ENCODE assay signal across 8 cellular contexts in the genomic region with DNA sequence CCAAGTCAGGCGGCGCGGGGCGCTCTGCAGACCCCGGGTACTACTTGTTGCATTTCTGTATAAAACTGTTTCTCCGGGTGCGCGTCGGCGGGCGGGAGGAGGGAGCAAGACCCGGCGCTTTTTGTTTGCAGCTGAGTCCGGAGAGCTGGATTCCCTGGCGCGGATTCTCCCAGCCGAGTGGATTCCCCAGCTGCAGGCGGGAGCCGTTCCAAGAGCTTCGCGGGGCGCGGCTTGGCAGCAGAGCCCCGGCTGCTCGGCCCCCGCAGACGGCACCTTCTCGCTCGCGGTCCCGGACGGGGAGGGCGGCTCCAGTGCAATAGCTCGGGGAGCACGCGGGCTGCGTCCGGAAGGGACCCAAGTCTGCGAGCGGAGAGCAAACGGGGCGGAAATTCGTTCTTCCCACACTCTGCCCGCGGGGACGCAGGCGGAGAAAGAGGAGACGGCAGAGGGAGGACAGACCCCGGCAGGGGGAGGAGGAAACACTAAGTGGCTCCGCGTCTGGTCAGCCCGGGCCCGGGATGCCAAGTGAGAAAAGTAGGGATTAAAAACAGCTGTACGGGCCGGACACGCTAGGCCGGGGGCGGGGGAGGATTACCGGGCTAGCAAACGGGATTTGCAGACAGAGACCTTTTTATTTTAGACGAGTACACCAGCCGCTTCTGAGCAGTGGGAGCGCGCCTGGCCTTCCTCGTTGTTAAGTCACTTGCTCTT. TPM values are rescaled to one million over a fixed set of nuclear protein-coding genes. Genes with fewer than 3 reads are reported as not detected.
DNase-seq lines count a peak whose midpoint lies in the region; ATAC-seq and FAIRE-seq lines count a peak whose summit lies in the region.

A gene with protein sequence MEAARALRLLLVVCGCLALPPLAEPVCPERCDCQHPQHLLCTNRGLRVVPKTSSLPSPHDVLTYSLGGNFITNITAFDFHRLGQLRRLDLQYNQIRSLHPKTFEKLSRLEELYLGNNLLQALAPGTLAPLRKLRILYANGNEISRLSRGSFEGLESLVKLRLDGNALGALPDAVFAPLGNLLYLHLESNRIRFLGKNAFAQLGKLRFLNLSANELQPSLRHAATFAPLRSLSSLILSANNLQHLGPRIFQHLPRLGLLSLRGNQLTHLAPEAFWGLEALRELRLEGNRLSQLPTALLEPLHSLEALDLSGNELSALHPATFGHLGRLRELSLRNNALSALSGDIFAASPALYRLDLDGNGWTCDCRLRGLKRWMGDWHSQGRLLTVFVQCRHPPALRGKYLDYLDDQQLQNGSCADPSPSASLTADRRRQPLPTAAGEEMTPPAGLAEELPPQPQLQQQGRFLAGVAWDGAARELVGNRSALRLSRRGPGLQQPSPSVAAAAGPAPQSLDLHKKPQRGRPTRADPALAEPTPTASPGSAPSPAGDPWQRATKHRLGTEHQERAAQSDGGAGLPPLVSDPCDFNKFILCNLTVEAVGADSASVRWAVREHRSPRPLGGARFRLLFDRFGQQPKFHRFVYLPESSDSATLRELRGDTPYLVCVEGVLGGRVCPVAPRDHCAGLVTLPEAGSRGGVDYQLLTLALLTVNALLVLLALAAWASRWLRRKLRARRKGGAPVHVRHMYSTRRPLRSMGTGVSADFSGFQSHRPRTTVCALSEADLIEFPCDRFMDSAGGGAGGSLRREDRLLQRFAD (minus strand): TSS at position 96 of the 711 bp plus-strand sequence. CDS start 284 bp downstream, outside the sequence.

- no peaks in the 10 kb centered on the region for H3K9me3 ChIP-seq in small intestine (ENCODE audit: control insufficient read depth, low read depth)

- H3K4me3 ChIP-seq in small intestine (ENCODE audit: low read depth in 1 of 2, low read length in 2 of 2): peak within 1 kb of the TSS in 1 of 2 donors; percentile 85

- FAIRE-seq in small intestine (lab: Jason Lieb, UNC): no peak

- H3K27me3 ChIP-seq in layer of hippocampus (ENCODE audit: control insufficient read depth, insufficient read depth, low read length) (peaks cover 14% of the 10 kb centered on the region), small intestine (ENCODE audit: control insufficient read depth in 2 of 2, insufficient read depth in 2 of 2, low read length in 2 of 2) (peaks cover 0 to 5% of the 10 kb centered on the region in 2 donors)

- 3 to 8% (median 5%) methylated on average over 54 to 65 of the region's 65 CpGs for WGBS in small intestine, 3 donors

- no peaks in the 10 kb centered on the region for H3K36me3 ChIP-seq in small intestine (ENCODE audit: control insufficient read depth in 2 of 2, insufficient read depth in 2 of 2, low read length in 2 of 2)

- no peak for ATAC-seq in GM21717 (IDR thresholded peaks at IDR 0.05; ENCODE audit: unreplicated experiment)

- peak within 1 kb of the TSS; percentile 67 for H3K27ac ChIP-seq in layer of hippocampus (ENCODE audit: low read depth, low read length)
- peak within 1 kb of the TSS; percentile 27 to 50 for H3K27ac ChIP-seq in small intestine (ENCODE audit: low read depth in 1 of 2, low read length in 1 of 2)

- DNase-seq in COR-L47 (lab: John Stamatoyannopoulos, UW) (peak; percentile 40), NCI-H2196 treated with DMSO at 0.1 percent for 48 hours (lab: John Stamatoyannopoulos, UW; ENCODE audit: unreplicated experiment) (peak; percentile 22), dedifferentiated amniotic fluid mesenchymal stem cell (ENCODE audit: extremely low spot score) (peak; percentile 56), small intestine (peak; percentile 30), NCI-H2171 treated with DMSO at 0.1 percent for 48 hours (lab: John Stamatoyannopoulos, UW) (no peak)
- no peak for DNase-seq in activated effector memory CD4-positive, alpha-beta T cell treated with Interleukin-2 at 50 U/mL for 16 hours

- peaks cover 0 to 2% of the 10 kb centered on the region in 2 donors for H3K4me1 ChIP-seq in small intestine (ENCODE audit: control insufficient read depth in 2 of 2, insufficient read depth in 1 of 2, low read depth in 1 of 2, low read length in 1 of 2)

RNA-seq across cellular contexts. Expression of the gene that starts here (rescaled TPM):
- 1 to 10 TPM in 1 of 3 donors, under 1 TPM in 2; 0.22 to 2.7 (median 0.27) TPM for polyA plus RNA-seq in small intestine

Comparison
In these comparisons a context has a peak if more than half of its experiments do, and no peak if none do; other contexts are left out.
1. DNase-seq: peak in COR-L47 (single experiment), NCI-H2196 treated with DMSO at 0.1 percent for 48 hours (single experiment), dedifferentiated amniotic fluid mesenchymal stem cell (single experiment) and small intestine (single experiment); none in NCI-H2171 treated with DMSO at 0.1 percent for 48 hours (single experiment) and activated effector memory CD4-positive, alpha-beta T cell treated with Interleukin-2 at 50 U/mL for 16 hours (single experiment).